In the genomic region with DNA sequence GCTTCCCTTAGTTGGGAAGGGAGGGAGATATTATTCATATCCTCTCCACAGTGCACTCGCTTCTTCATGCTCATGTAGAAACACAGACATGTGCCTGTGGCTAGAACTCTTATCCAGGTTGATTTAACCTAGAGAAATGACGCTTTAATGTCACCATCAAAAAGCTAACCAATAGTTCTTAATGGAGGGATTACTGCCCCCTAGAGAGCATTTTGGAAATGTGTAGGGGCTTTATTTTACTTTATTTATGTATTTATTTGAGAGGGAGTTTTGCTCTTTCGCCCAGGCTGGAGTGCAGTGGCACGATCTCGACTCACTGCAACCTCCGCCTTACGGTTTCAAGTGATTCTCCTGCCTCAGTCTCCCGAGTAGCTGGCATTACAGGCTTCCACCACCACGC, we compare ENCODE assay signal across 10 cellular contexts.
A peak's percentile ranks its signal among the peaks of the same experiment; 100 is the strongest.
DNase-seq lines count a peak whose midpoint lies in the region; ATAC-seq and TF ChIP-seq lines count a peak whose summit lies in the region.
"Had no signal": no experiment of that assay in that cellular context is flagged by ENCODE, and none has a peak within 500 bp of the region (broad histone marks: within the 10 kb centered on the region; RNA-seq: fewer than 3 reads in every experiment).

No MANE protein-coding gene starts in this region.

- no peak overlapping the region for H3K27ac Mint-ChIP-seq in chondrocyte (ENCODE audit: unreplicated experiment)

- peaks cover 6% of the 10 kb centered on the region for H3K4me1 Mint-ChIP-seq in chondrocyte (ENCODE audit: low read depth)

- ATAC-seq in GM19351 (IDR thresholded peaks at IDR 0.05; ENCODE audit: unreplicated experiment) = no peak
- ATAC-seq: activated T-cell treated with anti-CD3 and anti-CD28 coated beads, Interleukin-2, amount 50 U/mL, for 4 hours had no signal

- no peaks in the 10 kb centered on the region for H3K36me3 Mint-ChIP-seq in chondrocyte (ENCODE audit: low read depth)

- no peak for TF ChIP-seq POLR2A in NB4 (IDR thresholded peaks at IDR 0.05; ENCODE audit: extremely low read depth, insufficient read length)

- DNase-seq in NB4 (ENCODE audit: low read depth) (peak; percentile 52), chondrocyte (ENCODE audit: low spot score) (no peak), pons (ENCODE audit: low spot score) (peak; percentile 19), foreskin melanocyte (no peak), NCI-H1417 treated with DMSO at 0.1 percent for 48 hours (lab: John Stamatoyannopoulos, UW) (no peak)
- DNase-seq: activated T-cell treated with anti-CD3 and anti-CD28 coated beads, Interleukin-2, amount 50 U/mL, for 4 hours had no signal

- peaks cover 11% of the 10 kb centered on the region for H3K27me3 Mint-ChIP-seq in chondrocyte (ENCODE audit: low read depth)

- H3K4me3 ChIP-seq in NB4 (ENCODE audit: low read depth, low read length) = no peak overlapping the region
- H3K4me3 ChIP-seq: SJSA1 had no signal

- H3K9me3 Mint-ChIP-seq in chondrocyte (ENCODE audit: low read depth) = no peaks in the 10 kb centered on the region
- H3K9me3 Mint-ChIP-seq: activated T-cell treated with anti-CD3 and anti-CD28 coated beads, Interleukin-2, amount 50 U/mL, for 4 hours had no signal

- no peak overlapping the region for H3K4me3 Mint-ChIP-seq in chondrocyte (ENCODE audit: unreplicated experiment)
- H3K4me3 Mint-ChIP-seq: activated T-cell treated with anti-CD3 and anti-CD28 coated beads, Interleukin-2, amount 50 U/mL, for 4 hours; IgD-negative memory B cell had no signal

- peak; percentile 18 for TF ChIP-seq CTCF in GM12873 (IDR thresholded peaks at IDR 0.05; ENCODE audit: insufficient read depth, low read depth, low read length, missing control alignments)
- peak; percentile 30 for TF ChIP-seq CTCF in NB4 (IDR thresholded peaks at IDR 0.05; ENCODE audit: low read depth, low read length)
- peak; percentile 77 for TF ChIP-seq CTCF in chondrocyte (IDR thresholded peaks at IDR 0.05)

Comparison
In these comparisons a context has a peak if more than half of its experiments do, and no peak if none do; other contexts are left out.
1. CTCF ChIP-seq: peak in every context shown above with its lines; median percentile 77 in chondrocyte; 30 in NB4; 18 in GM12873.
2. DNase-seq: peak in NB4 (single experiment) and pons (single experiment); none in chondrocyte (single experiment), foreskin melanocyte (single experiment) and NCI-H1417 treated with DMSO at 0.1 percent for 48 hours (single experiment).